8 cellular contexts compared by ENCODE assay signal in the genomic region with DNA sequence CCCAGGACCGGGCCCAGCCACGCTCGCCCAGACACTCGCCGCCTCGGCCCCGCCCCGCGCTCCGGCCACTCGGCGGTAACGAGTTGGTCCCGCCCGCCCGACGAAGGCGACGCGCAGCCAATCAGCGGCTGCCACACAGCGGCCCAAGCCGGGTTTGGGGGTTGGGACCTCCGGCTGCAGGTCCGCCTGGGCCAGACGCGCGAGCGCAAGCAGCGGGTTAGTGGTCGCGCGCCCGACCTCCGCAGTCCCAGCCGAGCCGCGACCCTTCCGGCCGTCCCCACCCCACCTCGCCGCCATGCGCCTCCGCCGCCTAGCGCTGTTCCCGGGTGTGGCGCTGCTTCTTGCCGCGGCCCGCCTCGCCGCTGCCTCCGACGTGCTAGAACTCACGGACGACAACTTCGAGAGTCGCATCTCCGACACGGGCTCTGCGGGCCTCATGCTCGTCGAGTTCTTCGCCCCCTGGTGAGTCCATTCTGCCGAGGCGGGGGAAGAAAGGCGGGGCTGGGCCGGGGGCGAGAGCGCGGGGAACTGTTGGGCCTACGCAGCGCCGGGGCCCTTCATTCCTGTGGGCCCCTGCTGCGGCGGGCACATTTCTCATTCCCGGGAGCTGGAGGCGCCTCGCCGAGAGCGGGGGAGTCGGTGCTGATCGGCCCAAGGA.
DNase-seq lines count a peak whose midpoint lies in the region; ATAC-seq, FAIRE-seq and TF ChIP-seq lines count a peak whose summit lies in the region.
"Not testable (repeated sequence)": the region's sequence is repeated elsewhere in the genome, so short reads cannot be mapped to it uniquely, and the experiment has no call there.

A gene (plus strand): TSS at position 194 of the 658 bp plus-strand sequence. CDS start 102 bp downstream, at position 296.

- peak within 1 kb of the TSS; percentile 71 for H3K4me3 ChIP-seq in epithelial cell of esophagus (ENCODE audit: low read length)

- not testable (repeated sequence) for FAIRE-seq in D721Med (lab: Jason Lieb, UNC)

- DNase-seq in D721Med (ENCODE audit: insufficient read length, low spot score), result peak; percentile 84
- peak; percentile 90 for DNase-seq in HuH-7 (ENCODE audit: low spot score)
- peak; percentile 46 for DNase-seq in OCI-M2 (lab: John Stamatoyannopoulos, UW; ENCODE audit: unreplicated experiment)
- DNase-seq in activated T-cell treated with anti-CD3 and anti-CD28 coated beads for 48 hours (ENCODE audit: low read depth), result peak; percentile 89
- peak; percentile 91 for DNase-seq in epithelial cell of esophagus (ENCODE audit: low read depth)
- peak; percentile 88 for DNase-seq in middle frontal gyrus (ENCODE audit: extremely low spot score, low spot score)
- peak; percentile 87 to 88 for DNase-seq in stimulated activated CD8-positive, alpha-beta memory T cell treated with anti-CD3 and anti-CD28 coated beads, Interleukin-15, amount 100 ng/mL, for 48 hours (ENCODE audit: low read depth in 2 of 2)

- not testable (repeated sequence) for TF ChIP-seq CTCF in D721Med (IDR thresholded peaks at IDR 0.05; ENCODE audit: insufficient read depth, missing control alignments); epithelial cell of esophagus (IDR thresholded peaks at IDR 0.05; ENCODE audit: insufficient read depth, low read depth, low read length, missing control alignments)

- peak; percentile 64 for ATAC-seq in GM21526 (IDR thresholded peaks at IDR 0.05; ENCODE audit: low FRiP score, unreplicated experiment)

Comparison
In these comparisons a context has a peak if more than half of its experiments do, and no peak if none do; other contexts are left out.
1. Peak in every context shown above with its lines: DNase-seq, ATAC-seq and H3K4me3 ChIP-seq.